Comparison of ENCODE assay signal across 20 cellular contexts in genomic region chr5:61347088-61347487, GRCh38. TPM values are rescaled to one million over a fixed set of nuclear protein-coding genes. Genes with fewer than 3 reads are reported as not detected.
DNase-seq lines count a peak whose midpoint lies in the region; ATAC-seq and TF ChIP-seq lines count a peak whose summit lies in the region.
"Had no signal": no experiment of that assay in that cellular context is flagged by ENCODE, and none has a peak within 500 bp of the region (broad histone marks: within the 10 kb centered on the region; RNA-seq: fewer than 3 reads in every experiment).

No MANE protein-coding gene starts in this region.

- H3K4me2 ChIP-seq in mammary epithelial cell (ENCODE audit: insufficient read depth, low read depth, low read length), result no peak overlapping the region

- H3K27me3 Mint-ChIP-seq in MCF 10A (ENCODE audit: insufficient read depth, unreplicated experiment), result no peaks in the 10 kb centered on the region
- H3K27me3 Mint-ChIP-seq: activated CD4-positive, alpha-beta T cell treated with anti-CD3 and anti-CD28 coated beads, Interleukin-2, amount 10 ng/mL, durations not matched to agents 7 days and 5 days; activated naive CD4-positive, alpha-beta T cell treated with anti-CD3 and anti-CD28 coated beads, Interleukin-2, amount 50 U/mL, for 24 hours had no signal

- BruUV-seq in MCF 10A (replicated peaks; lab: Mats Ljungman, UMichigan), result no TSS peak
- no TSS peak for BruUV-seq in mammary epithelial cell (replicated peaks; lab: Mats Ljungman, UMichigan)

- H3K4me3 Mint-ChIP-seq in MCF 10A (ENCODE audit: unreplicated experiment), result no peak overlapping the region
- H3K4me3 Mint-ChIP-seq: activated CD4-positive, alpha-beta T cell treated with anti-CD3 and anti-CD28 coated beads, Interleukin-2, amount 10 ng/mL, durations not matched to agents 7 days and 5 days; activated naive CD4-positive, alpha-beta T cell treated with anti-CD3 and anti-CD28 coated beads, Interleukin-2, amount 50 U/mL, for 24 hours; T-helper 2 cell treated with Interferon-gamma antibody and Interleukin-4, amounts not matched to agents 5 μg/mL and 100 μg/mL, for 36 hours had no signal

- H3K36me3 Mint-ChIP-seq in MCF 10A (ENCODE audit: insufficient read depth, unreplicated experiment), result peaks cover 5% of the 10 kb centered on the region

- no peaks in the 10 kb centered on the region for H3K9me3 Mint-ChIP-seq in MCF 10A (ENCODE audit: unreplicated experiment)
- H3K9me3 Mint-ChIP-seq: activated CD4-positive, alpha-beta T cell treated with anti-CD3 and anti-CD28 coated beads, Interleukin-2, amount 10 ng/mL, durations not matched to agents 7 days and 5 days; activated naive CD4-positive, alpha-beta T cell treated with anti-CD3 and anti-CD28 coated beads, Interleukin-2, amount 50 U/mL, for 24 hours; T-helper 2 cell treated with Interferon-gamma antibody and Interleukin-4, amounts not matched to agents 5 μg/mL and 100 μg/mL, for 36 hours had no signal

- no peak for TF ChIP-seq EP300 in gastroesophageal sphincter (IDR thresholded peaks at IDR 0.05)

- H3K36me3 ChIP-seq in mammary epithelial cell (ENCODE audit: insufficient read depth, low read length) (no peaks in the 10 kb centered on the region), adipocyte (ENCODE audit: control insufficient read depth, insufficient read depth, low read length, severe bottlenecking) (no peaks in the 10 kb centered on the region), gastroesophageal sphincter (no peaks in the 10 kb centered on the region)
- H3K36me3 ChIP-seq: upper lobe of left lung had no signal

- CTCF ChIA-PET in MCF 10A (lab: Yijun Ruan, JAX), result interaction anchor here (0.8 to 3.1 kb wide), 3 partner anchors 10 to 311 kb away, joined by 3 to 13 read pairs (median 3); no protein-coding TSS in a partner anchor
- CTCF ChIA-PET in mammary epithelial cell (lab: Charles Lee; ENCODE audit: low non-redundant PET), result no interaction called here

- DNase-seq in MCF 10A (ENCODE audit: unreplicated experiment) (peak; percentile 58), mammary epithelial cell (no peak), adipocyte (ENCODE audit: low read depth) (peak; percentile 40), anterior cingulate cortex (lab: John Stamatoyannopoulos, UW) (no peak), medulla oblongata (ENCODE audit: extremely low spot score) (no peak), COR-L47 (lab: John Stamatoyannopoulos, UW) (no peak)
- DNase-seq: activated CD4-positive, alpha-beta T cell treated with anti-CD3 and anti-CD28 coated beads, Interleukin-2, amount 10 ng/mL, durations not matched to agents 7 days and 5 days; activated T-cell treated with anti-CD3 and anti-CD28 coated beads, Interleukin-2, amount 50 U/mL, for 1 hour; Caco-2; mesendoderm; NCI-H1105 treated with DMSO at 0.1 percent for 48 hours; NCI-H2171; nucleus accumbens; upper lobe of left lung had no signal

- TF ChIP-seq POLR2A in gastroesophageal sphincter (IDR thresholded peaks at IDR 0.05), result no peak

- H3K27me3 ChIP-seq in mammary epithelial cell (ENCODE audit: insufficient read depth, low read length) (no peaks in the 10 kb centered on the region), adipocyte (replicated peaks; ENCODE audit: control insufficient read depth, insufficient read depth, low read length) (no peaks in the 10 kb centered on the region), gastroesophageal sphincter (no peaks in the 10 kb centered on the region)
- H3K27me3 ChIP-seq: upper lobe of left lung had no signal

- H3K27ac ChIP-seq in mammary epithelial cell (ENCODE audit: insufficient read depth, low read depth, low read length), result no peak overlapping the region
- no peak overlapping the region for H3K27ac ChIP-seq in gastroesophageal sphincter
- H3K27ac ChIP-seq: upper lobe of left lung had no signal

- H3K79me2 ChIP-seq in mammary epithelial cell (ENCODE audit: insufficient read depth, low read length), result peaks cover 97% of the 10 kb centered on the region

- dilution Hi-C loops in mammary epithelial cell (cut with HindIII; ENCODE audit: low sequenced_read_pairs), result no loop called here

- 100% methylated on average over 3 of the region's 3 CpGs for WGBS in mammary epithelial cell (ENCODE audit: low coverage, missing lambda C conversion rate)
- WGBS in gastroesophageal sphincter (ENCODE audit: low coverage in 1 of 2), 2 donors, result 91 to 100% methylated on average over 1 to 3 of the region's 3 CpGs

- peaks cover 24% of the 10 kb centered on the region for H3K4me1 Mint-ChIP-seq in MCF 10A (ENCODE audit: insufficient read depth, unreplicated experiment)
- H3K4me1 Mint-ChIP-seq: activated CD4-positive, alpha-beta T cell treated with anti-CD3 and anti-CD28 coated beads, Interleukin-2, amount 10 ng/mL, durations not matched to agents 7 days and 5 days had no signal

- POLR2A ChIA-PET in MCF 10A (lab: Yijun Ruan, JAX), result interaction anchor here (1.1 kb wide), 1 partner anchor 16 kb away, joined by 3 read pairs; no protein-coding TSS in a partner anchor

- no peak overlapping the region for H3K27ac Mint-ChIP-seq in MCF 10A (ENCODE audit: low read depth, unreplicated experiment)
- H3K27ac Mint-ChIP-seq: activated CD4-positive, alpha-beta T cell treated with anti-CD3 and anti-CD28 coated beads, Interleukin-2, amount 10 ng/mL, durations not matched to agents 7 days and 5 days; activated naive CD4-positive, alpha-beta T cell treated with anti-CD3 and anti-CD28 coated beads, Interleukin-2, amount 50 U/mL, for 24 hours; T-helper 2 cell treated with Interferon-gamma antibody and Interleukin-4, amounts not matched to agents 5 μg/mL and 100 μg/mL, for 36 hours had no signal

- H3K9me3 ChIP-seq in mammary epithelial cell (replicated peaks; ENCODE audit: insufficient read depth, low read length), result no peaks in the 10 kb centered on the region
- H3K9me3 ChIP-seq in adipocyte (ENCODE audit: control insufficient read depth, low read length), result no peaks in the 10 kb centered on the region
- no peaks in the 10 kb centered on the region for H3K9me3 ChIP-seq in gastroesophageal sphincter
- H3K9me3 ChIP-seq: Caco-2, upper lobe of left lung had no signal

- in situ Hi-C loops in mammary epithelial cell (cut with MboI; ENCODE audit: low sequenced_read_pairs in 2 of 2), result loop anchor here in 1 of 2 donors (25.0 kb wide), 1 partner anchor 385 kb away; no protein-coding TSS in a partner anchor

- no peak overlapping the region for H2AFZ ChIP-seq in mammary epithelial cell (ENCODE audit: low read depth, low read length)

- no peak overlapping the region for H3K9ac ChIP-seq in mammary epithelial cell (ENCODE audit: insufficient read depth, low read length)
- no peak overlapping the region for H3K9ac ChIP-seq in adipocyte (ENCODE audit: low read length)

- TF ChIP-seq CTCF in MCF 10A (IDR thresholded peaks at IDR 0.05; ENCODE audit: unreplicated experiment) (no peak), mammary epithelial cell (conservative IDR thresholded peaks at IDR 0.05 in 1 of 2, IDR thresholded peaks at IDR 0.05 in 1 of 2; ENCODE audit: extremely low read depth in 1 of 2, insufficient read depth in 1 of 2, low read depth in 1 of 2, low read length in 2 of 2) (peak in 1 of 2 donors; percentile 2), gastroesophageal sphincter (IDR thresholded peaks at IDR 0.05) (no peak)

- no peaks in the 10 kb centered on the region for H4K20me1 ChIP-seq in mammary epithelial cell (ENCODE audit: insufficient read depth, low read length)

- H3K4me3 ChIP-seq in mammary epithelial cell (replicated peaks in 1 of 3; ENCODE audit: insufficient read depth in 1 of 3, low read depth in 2 of 3, low read length in 3 of 3), result no peak overlapping the region
- no peak overlapping the region for H3K4me3 ChIP-seq in adipocyte (ENCODE audit: low read length)
- no peak overlapping the region for H3K4me3 ChIP-seq in gastroesophageal sphincter
- H3K4me3 ChIP-seq: K562, upper lobe of left lung had no signal

- peaks cover 5% of the 10 kb centered on the region for H3K4me1 ChIP-seq in mammary epithelial cell (ENCODE audit: insufficient read depth, low read length)
- H3K4me1 ChIP-seq in adipocyte (ENCODE audit: control insufficient read depth, insufficient read depth, low read length), result peaks cover 35% of the 10 kb centered on the region
- H3K4me1 ChIP-seq in gastroesophageal sphincter, result peaks cover 15 to 81% (median 18%) of the 10 kb centered on the region in 3 donors
- H3K4me1 ChIP-seq: Caco-2 had no signal

- ATAC-seq in gastroesophageal sphincter (peak; percentile 22), GM18867 (IDR thresholded peaks at IDR 0.05; ENCODE audit: unreplicated experiment) (no peak)
- ATAC-seq: K562, Right ventricle myocardium inferior had no signal

- intact Hi-C loops in MCF 10A (cut with micrococcal nuclease), result no loop called here
- intact Hi-C loops in mammary epithelial cell (cut with micrococcal nuclease), result no loop called here

RNA-seq across cellular contexts. Expression of gene ZSWIM6, which starts 15.0 kb away (rescaled TPM):
- total RNA-seq in MCF 10A (2022) (12.0 and 13.5 TPM in 2 replicates), mammary epithelial cell (1 to 10 TPM; 9.3 to 9.7 TPM), gastroesophageal sphincter (10 to 100 TPM in 3 of 4 donors, 1 to 10 TPM in 1; 8.9 to 20.9 (median 12.3) TPM)
- 6.8 TPM for polyA plus RNA-seq in mammary epithelial cell
- polyA minus RNA-seq in mammary epithelial cell, result 2.3 TPM

Comparison
In these comparisons a context has a peak if more than half of its experiments do, and no peak if none do; other contexts are left out.
1. DNase-seq: peak in MCF 10A (single experiment) and adipocyte (single experiment); none in mammary epithelial cell (single experiment), anterior cingulate cortex (0 of 58), medulla oblongata (single experiment) and COR-L47 (single experiment).